Comparison of ENCODE assay signal across 9 cellular contexts in genomic region chr17:27559506-27559931, GRCh38.
A peak's percentile ranks its signal among the peaks of the same experiment; 100 is the strongest.
DNase-seq lines count a peak whose midpoint lies in the region; ATAC-seq and TF ChIP-seq lines count a peak whose summit lies in the region.
"Had no signal": no experiment of that assay in that cellular context is flagged by ENCODE, and none has a peak within 500 bp of the region (broad histone marks: within the 10 kb centered on the region; RNA-seq: fewer than 3 reads in every experiment).

No MANE protein-coding gene starts in this region.

- no peaks in the 10 kb centered on the region for H3K36me3 Mint-ChIP-seq in Calu3 (ENCODE audit: insufficient read depth, unreplicated experiment)

- CTCF ChIA-PET in Calu3 (lab: Charles Lee) = no interaction called here

- DNase-seq in Calu3 (no peak), cardiac muscle cell (ENCODE audit: low read depth in 1 of 2, low spot score in 1 of 2) (peak in 1 of 2 donors; percentile 95), skeletal muscle cell (ENCODE audit: low read depth) (peak; percentile 76), D341Med (ENCODE audit: low spot score) (no peak), COLO668 (lab: John Stamatoyannopoulos, UW; ENCODE audit: unreplicated experiment) (no peak)
- DNase-seq: effector CD4-positive, alpha-beta T cell had no signal

- H3K27ac Mint-ChIP-seq in Calu3 (ENCODE audit: unreplicated experiment) = no peak overlapping the region

- no peak for TF ChIP-seq CTCF in Calu3 (IDR thresholded peaks at IDR 0.05; ENCODE audit: unreplicated experiment)
- TF ChIP-seq CTCF in WI38 (IDR thresholded peaks at IDR 0.05; ENCODE audit: low read depth, low read length) = peak; percentile 22; the same call in 1 of the 2 replicates
- TF ChIP-seq CTCF in cardiac muscle cell (IDR thresholded peaks at IDR 0.05; ENCODE audit: low read depth, low read length) = peak; percentile 64

- no peak overlapping the region for H3K27ac ChIP-seq in cardiac muscle cell

- no peaks in the 10 kb centered on the region for H3K27me3 ChIP-seq in cardiac muscle cell

- no peak overlapping the region for H3K4me3 ChIP-seq in WI38 (ENCODE audit: low read depth, low read length)
- no peak overlapping the region for H3K4me3 ChIP-seq in cardiac muscle cell
- H3K4me3 ChIP-seq in skeletal muscle cell (ENCODE audit: low read depth, low read length) = peak overlapping the region; percentile 17

- peaks cover 22% of the 10 kb centered on the region for H3K4me1 Mint-ChIP-seq in Calu3 (ENCODE audit: low read depth, unreplicated experiment)

- intact Hi-C loops in Calu3 (cut with micrococcal nuclease; ENCODE audit: unreplicated experiment) = no loop called here

- H3K27me3 Mint-ChIP-seq in Calu3 (ENCODE audit: unreplicated experiment) = no peaks in the 10 kb centered on the region

- H3K36me3 ChIP-seq in cardiac muscle cell = no peaks in the 10 kb centered on the region

- peaks cover 12% of the 10 kb centered on the region for H3K4me1 ChIP-seq in cardiac muscle cell (ENCODE audit: low read depth)

- H3K4me3 Mint-ChIP-seq in Calu3 (ENCODE audit: low read depth, unreplicated experiment) = peak overlapping the region; percentile 28

- ATAC-seq in HG02798 (IDR thresholded peaks at IDR 0.05; ENCODE audit: poor library complexity, unreplicated experiment) (no peak), HG02981 (IDR thresholded peaks at IDR 0.05; ENCODE audit: unreplicated experiment) (no peak)

- no peaks in the 10 kb centered on the region for H3K9me3 ChIP-seq in cardiac muscle cell (ENCODE audit: low read depth)

- no peaks in the 10 kb centered on the region for H3K9me3 Mint-ChIP-seq in Calu3 (ENCODE audit: low read depth, unreplicated experiment)

- BruUV-seq in Calu3 (replicated peaks; lab: Mats Ljungman, UMichigan) = no TSS peak
